In genomic region chr3:94525039-94525438, GRCh38 we compare ENCODE assay signal across 11 cellular contexts.
DNase-seq lines count a peak whose midpoint lies in the region; ATAC-seq and TF ChIP-seq lines count a peak whose summit lies in the region.
"Had no signal": no experiment of that assay in that cellular context is flagged by ENCODE, and none has a peak within 500 bp of the region (broad histone marks: within the 10 kb centered on the region; RNA-seq: fewer than 3 reads in every experiment).

No MANE protein-coding gene starts in this region.

- H3K4me3 ChIP-seq in fibroblast of lung (replicated peaks in 1 of 4; ENCODE audit: control extremely low read depth in 1 of 4, insufficient read depth in 1 of 4, low read depth in 3 of 4, low read length in 4 of 4) (no peak overlapping the region), neural progenitor cell (no peak overlapping the region)

- POLR2A ChIA-PET in activated CD4-positive, alpha-beta memory T cell treated with anti-CD3 and anti-CD28 coated beads, Interleukin-2, amount 10 ng/mL, durations not matched to agents 7 days and 5 days (lab: Charles Lee), result no interaction called here

- DNase-seq in RPMI7951 (ENCODE audit: low read depth) (peak; percentile 19), fibroblast of lung (ENCODE audit: low read depth in 2 of 2) (peak; percentile 18 to 29), neural progenitor cell (ENCODE audit: low spot score) (peak; percentile 61), NCI-H2029 treated with DMSO at 0.1 percent for 48 hours (lab: John Stamatoyannopoulos, UW) (no peak)
- no peak for DNase-seq in activated CD4-positive, alpha-beta memory T cell treated with anti-CD3 and anti-CD28 coated beads, Interleukin-2, amount 10 ng/mL, durations not matched to agents 7 days and 5 days
- DNase-seq: GF-D8; stimulated activated naive CD4-positive, alpha-beta T cell had no signal

- CTCF ChIA-PET in activated CD4-positive, alpha-beta memory T cell treated with anti-CD3 and anti-CD28 coated beads, Interleukin-2, amount 10 ng/mL, durations not matched to agents 7 days and 5 days (lab: Charles Lee), result no interaction called here

- H3K36me3 ChIP-seq in fibroblast of lung (ENCODE audit: control insufficient read depth, insufficient read depth, low read length), result no peaks in the 10 kb centered on the region
- no peaks in the 10 kb centered on the region for H3K36me3 ChIP-seq in neural progenitor cell

- H3K27ac ChIP-seq in fibroblast of lung (ENCODE audit: insufficient read depth, low read length) (no peak overlapping the region), neural progenitor cell (no peak overlapping the region)

- H3K36me3 Mint-ChIP-seq in neural progenitor cell, result no peaks in the 10 kb centered on the region
- H3K36me3 Mint-ChIP-seq in activated CD4-positive, alpha-beta memory T cell treated with anti-CD3 and anti-CD28 coated beads, Interleukin-2, amount 10 ng/mL, durations not matched to agents 7 days and 5 days (ENCODE audit: low read depth), result no peaks in the 10 kb centered on the region

- H3F3A ChIP-seq in neural progenitor cell (ENCODE audit: low read depth), result no peaks in the 10 kb centered on the region

- ATAC-seq in HG02840 (IDR thresholded peaks at IDR 0.05; ENCODE audit: low FRiP score, unreplicated experiment) (no peak), GM21367 (IDR thresholded peaks at IDR 0.05; ENCODE audit: unreplicated experiment) (no peak)
- ATAC-seq: activated T-helper 17 cell treated with anti-CD3 and anti-CD28 coated beads, Interleukin-2, amount 50 U/mL, for 72 hours had no signal

- H3K9me3 ChIP-seq in fibroblast of lung (ENCODE audit: control insufficient read depth, insufficient read depth, low read depth, low read length), result no peaks in the 10 kb centered on the region
- H3K9me3 ChIP-seq in neural progenitor cell (ENCODE audit: low read depth), result no peaks in the 10 kb centered on the region

- peaks cover 25% of the 10 kb centered on the region for H3K4me1 Mint-ChIP-seq in neural progenitor cell
- no peaks in the 10 kb centered on the region for H3K4me1 Mint-ChIP-seq in activated CD4-positive, alpha-beta memory T cell treated with anti-CD3 and anti-CD28 coated beads, Interleukin-2, amount 10 ng/mL, durations not matched to agents 7 days and 5 days
- H3K4me1 Mint-ChIP-seq: activated T-helper 17 cell treated with anti-CD3 and anti-CD28 coated beads, Interleukin-2, amount 50 U/mL, for 72 hours had no signal

- no peaks in the 10 kb centered on the region for H3K9me3 Mint-ChIP-seq in neural progenitor cell
- no peaks in the 10 kb centered on the region for H3K9me3 Mint-ChIP-seq in activated CD4-positive, alpha-beta memory T cell treated with anti-CD3 and anti-CD28 coated beads, Interleukin-2, amount 10 ng/mL, durations not matched to agents 7 days and 5 days

- no peaks in the 10 kb centered on the region for H3K79me2 ChIP-seq in fibroblast of lung (ENCODE audit: control insufficient read depth, insufficient read depth, low read length)
- no peaks in the 10 kb centered on the region for H3K79me2 ChIP-seq in neural progenitor cell (ENCODE audit: low read depth)

- no peaks in the 10 kb centered on the region for H3K27me3 Mint-ChIP-seq in neural progenitor cell (ENCODE audit: insufficient read depth, low read depth)
- H3K27me3 Mint-ChIP-seq in activated CD4-positive, alpha-beta memory T cell treated with anti-CD3 and anti-CD28 coated beads, Interleukin-2, amount 10 ng/mL, durations not matched to agents 7 days and 5 days, result no peaks in the 10 kb centered on the region
- H3K27me3 Mint-ChIP-seq: activated T-helper 17 cell treated with anti-CD3 and anti-CD28 coated beads, Interleukin-2, amount 50 U/mL, for 72 hours had no signal

- H4K20me1 ChIP-seq in fibroblast of lung (ENCODE audit: control insufficient read depth, extremely low read depth, insufficient read depth, low read length) (no peaks in the 10 kb centered on the region), neural progenitor cell (ENCODE audit: low read depth) (no peaks in the 10 kb centered on the region)

- no peak overlapping the region for H3K4me3 Mint-ChIP-seq in neural progenitor cell
- no peak overlapping the region for H3K4me3 Mint-ChIP-seq in activated CD4-positive, alpha-beta memory T cell treated with anti-CD3 and anti-CD28 coated beads, Interleukin-2, amount 10 ng/mL, durations not matched to agents 7 days and 5 days
- H3K4me3 Mint-ChIP-seq: activated T-helper 17 cell treated with anti-CD3 and anti-CD28 coated beads, Interleukin-2, amount 50 U/mL, for 72 hours had no signal

- H2AFZ ChIP-seq in fibroblast of lung (ENCODE audit: low read length) (no peak overlapping the region), neural progenitor cell (replicated peaks) (no peak overlapping the region)

- TF ChIP-seq CTCF in GM12874 (IDR thresholded peaks at IDR 0.05; ENCODE audit: insufficient read depth, low read depth, low read length), result 0 out of 2 replicates have a peak, but pooled peaks have one; percentile 5
- TF ChIP-seq CTCF in fibroblast of lung (conservative IDR thresholded peaks at IDR 0.05 in 1 of 2, IDR thresholded peaks at IDR 0.05 in 1 of 2; ENCODE audit: low read depth in 1 of 2, low read length in 2 of 2), result peak in 1 of 2 donors; percentile 54
- TF ChIP-seq CTCF in neural progenitor cell (IDR thresholded peaks at IDR 0.05), result peak; percentile 57

- no peak overlapping the region for H3K27ac Mint-ChIP-seq in neural progenitor cell
- no peak overlapping the region for H3K27ac Mint-ChIP-seq in activated CD4-positive, alpha-beta memory T cell treated with anti-CD3 and anti-CD28 coated beads, Interleukin-2, amount 10 ng/mL, durations not matched to agents 7 days and 5 days
- H3K27ac Mint-ChIP-seq: activated T-helper 17 cell treated with anti-CD3 and anti-CD28 coated beads, Interleukin-2, amount 50 U/mL, for 72 hours had no signal

- H3K4me2 ChIP-seq in fibroblast of lung (ENCODE audit: extremely low read depth, insufficient read depth, low read length), result no peak overlapping the region
- no peak overlapping the region for H3K4me2 ChIP-seq in neural progenitor cell

- H3K27me3 ChIP-seq in fibroblast of lung (ENCODE audit: control insufficient read depth, insufficient read depth, low read length), result no peaks in the 10 kb centered on the region
- no peaks in the 10 kb centered on the region for H3K27me3 ChIP-seq in neural progenitor cell

- H3K4me1 ChIP-seq in fibroblast of lung (ENCODE audit: control insufficient read depth, extremely low read depth, insufficient read depth, low read length) (no peaks in the 10 kb centered on the region), neural progenitor cell (no peaks in the 10 kb centered on the region)

- no peak overlapping the region for H3K9ac ChIP-seq in fibroblast of lung (ENCODE audit: insufficient read depth, low read length)
- no peak overlapping the region for H3K9ac ChIP-seq in neural progenitor cell

Comparison
In these comparisons a context has a peak if more than half of its experiments do, and no peak if none do; other contexts are left out.
1. DNase-seq: peak in RPMI7951 (single experiment), fibroblast of lung (2 of 2) and neural progenitor cell (single experiment); none in NCI-H2029 treated with DMSO at 0.1 percent for 48 hours (single experiment) and activated CD4-positive, alpha-beta memory T cell treated with anti-CD3 and anti-CD28 coated beads, Interleukin-2, amount 10 ng/mL, durations not matched to agents 7 days and 5 days (single experiment).